In the genomic region with DNA sequence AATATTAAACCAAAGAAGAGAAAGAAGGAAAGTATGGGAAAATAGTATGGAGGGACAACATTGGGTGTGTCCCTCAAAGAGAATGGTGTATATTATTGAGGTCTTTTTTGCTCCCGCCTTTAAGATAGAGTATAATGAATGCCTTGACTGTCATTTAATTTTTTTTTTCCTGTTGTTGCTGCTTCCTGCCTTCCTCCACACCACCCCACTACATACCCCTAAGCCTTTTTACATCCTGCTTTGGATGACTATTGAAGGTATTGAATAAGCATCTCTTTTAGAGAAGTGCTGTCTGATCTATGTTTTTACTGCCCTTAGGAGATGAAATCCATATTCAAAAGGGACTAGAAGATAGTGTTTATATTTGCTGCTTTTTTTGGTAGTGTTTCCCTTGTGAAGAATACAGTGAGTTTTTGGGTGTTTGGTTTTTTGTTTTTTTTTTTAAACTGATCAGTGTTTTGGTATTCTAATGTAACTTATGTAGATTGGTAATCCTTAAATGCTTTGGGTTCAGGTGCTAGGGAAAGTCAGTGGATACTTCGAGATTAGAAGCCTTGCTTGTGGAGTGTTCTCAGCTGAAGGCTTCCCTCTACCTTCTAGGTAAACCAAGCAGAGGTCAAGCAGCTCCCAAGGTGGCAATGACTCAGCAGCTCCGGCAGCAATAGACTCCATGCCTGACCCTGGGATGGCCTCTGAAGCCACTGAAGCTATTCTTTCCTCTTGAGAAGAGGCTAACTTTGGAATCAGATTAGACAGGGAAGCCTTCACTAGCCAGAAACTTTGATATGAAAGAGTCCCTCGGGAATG, we compare ENCODE assay signal across 10 cellular contexts. TPM values are rescaled to one million over a fixed set of nuclear protein-coding genes. Genes with fewer than 3 reads are reported as not detected.
A peak's percentile ranks its signal among the peaks of the same experiment; 100 is the strongest.
DNase-seq lines count a peak whose midpoint lies in the region; ATAC-seq lines count a peak whose summit lies in the region.
"Had no signal": no experiment of that assay in that cellular context is flagged by ENCODE, and none has a peak within 500 bp of the region (broad histone marks: within the 10 kb centered on the region; RNA-seq: fewer than 3 reads in every experiment).

No MANE protein-coding gene starts in this region.

- peak overlapping the region; percentile 91 for H3K27ac ChIP-seq in skeletal muscle tissue (ENCODE audit: low read depth, low read length)

- intact Hi-C loops in left ventricle myocardium superior (cut with micrococcal nuclease), result no loop called here

- H3K4me3 ChIP-seq in skeletal muscle tissue (ENCODE audit: low read length in 3 of 3), result peak overlapping the region; percentile 29 to 88 (median 53)

- H3K27me3 ChIP-seq in skeletal muscle tissue (ENCODE audit: control insufficient read depth in 3 of 3, insufficient read depth in 3 of 3, low read length in 3 of 3), result peaks cover 0 to 7% (median 2%) of the 10 kb centered on the region in 3 donors

- DNase-seq in H4 (ENCODE audit: low spot score) (peak; percentile 53), SW480 (ENCODE audit: low spot score) (peak; percentile 47), left ventricle myocardium superior (peak; percentile 42), occipital lobe (lab: John Stamatoyannopoulos, UW) (no peak), NCI-H2081 treated with DMSO at 0.1 percent for 48 hours (lab: John Stamatoyannopoulos, UW) (no peak), NCI-H1092 (lab: John Stamatoyannopoulos, UW) (no peak)
- DNase-seq: activated effector memory CD4-positive, alpha-beta T cell treated with anti-CD3 and anti-CD28 coated beads, Interleukin-2, amount 50 U/mL, for 16 hours had no signal

- H3K4me1 ChIP-seq in skeletal muscle tissue (ENCODE audit: control insufficient read depth in 3 of 3, insufficient read depth in 3 of 3, low read length in 3 of 3), result peaks cover 28 to 53% (median 36%) of the 10 kb centered on the region in 3 donors

- ATAC-seq in left ventricle myocardium superior, result peak; percentile 47
- ATAC-seq in HG02588 (IDR thresholded peaks at IDR 0.05; ENCODE audit: unreplicated experiment), result no peak

- H3K36me3 ChIP-seq in skeletal muscle tissue (ENCODE audit: control insufficient read depth in 3 of 3, insufficient read depth in 3 of 3, low read length in 3 of 3), result no peaks in the 10 kb centered on the region

- H3K9me3 ChIP-seq in skeletal muscle tissue (ENCODE audit: control insufficient read depth in 3 of 3, low read length in 3 of 3), result no peaks in the 10 kb centered on the region

- H3K9ac ChIP-seq in skeletal muscle tissue (ENCODE audit: low read depth in 1 of 3, low read length in 3 of 3), result peak overlapping the region; percentile 77 to 88 (median 77)

RNA-seq across cellular contexts. Expression of gene FZD7, which starts 5.0 kb away (rescaled TPM):
- 19.0 and 25.2 TPM in 2 replicates for total RNA-seq in H4 (2014; rRNA removed; shearing (Covaris generic))
- total RNA-seq in left ventricle myocardium superior (24.6 TPM), skeletal muscle tissue (42.8 TPM), occipital lobe (7.0 TPM)

RNA-seq across cellular contexts. Expression of gene KIAA2012, which starts 34.4 kb away (rescaled TPM):
- not detected in 2 replicates for total RNA-seq in H4 (2014; rRNA removed; shearing (Covaris generic))
- total RNA-seq in left ventricle myocardium superior, result not detected
- under 0.01 TPM for total RNA-seq in skeletal muscle tissue
- total RNA-seq in occipital lobe, result 0.47 TPM
- total RNA-seq: kidney epithelial cell had no signal

Comparison
In these comparisons a context has a peak if more than half of its experiments do, and no peak if none do; other contexts are left out.
1. DNase-seq: peak in H4 (single experiment), SW480 (single experiment) and left ventricle myocardium superior (single experiment); none in occipital lobe (single experiment), NCI-H2081 treated with DMSO at 0.1 percent for 48 hours (single experiment) and NCI-H1092 (single experiment).